ENCODE assay signal across 14 cellular contexts in the genomic region with DNA sequence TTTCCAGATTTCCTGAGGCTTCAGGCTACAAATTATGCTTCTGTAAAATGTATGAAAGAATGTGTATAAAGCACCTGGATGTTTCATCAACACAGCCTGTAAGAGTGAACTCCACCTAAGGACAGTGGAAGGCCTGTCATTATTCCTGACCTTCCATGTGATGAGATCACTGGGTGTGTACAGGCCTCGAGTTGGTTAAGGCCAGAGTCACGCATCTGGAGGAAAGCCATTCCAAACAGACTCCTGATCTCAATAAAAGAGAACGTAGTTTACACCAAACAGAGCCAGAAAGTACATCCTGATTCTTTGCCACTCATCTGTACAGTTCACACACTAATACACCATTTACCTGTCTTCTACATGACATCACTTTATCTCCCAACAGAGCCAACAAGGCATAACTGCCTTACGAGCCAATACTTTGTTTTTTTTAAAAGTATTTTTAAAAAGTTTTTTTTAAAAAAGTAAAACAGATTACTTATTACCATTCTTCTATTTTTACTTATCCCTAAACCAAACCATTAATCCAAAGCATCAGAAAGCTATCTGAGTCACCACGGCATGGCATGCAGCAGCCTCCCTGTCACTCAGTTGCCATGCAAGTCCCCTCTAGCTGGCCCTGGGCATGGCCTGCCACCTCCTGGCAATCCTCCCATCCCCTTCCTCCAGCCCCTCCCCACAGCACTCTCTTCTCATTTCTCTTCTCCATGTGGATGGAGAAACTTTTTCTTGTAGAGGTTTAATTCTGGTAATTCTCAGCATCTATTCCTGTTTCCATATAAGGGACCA.
DNase-seq lines count a peak whose midpoint lies in the region; FAIRE-seq and TF ChIP-seq lines count a peak whose summit lies in the region.
"Had no signal": no experiment of that assay in that cellular context is flagged by ENCODE, and none has a peak within 500 bp of the region (broad histone marks: within the 10 kb centered on the region; RNA-seq: fewer than 3 reads in every experiment).

No MANE protein-coding gene starts in this region.

- no peak overlapping the region for H3K4me3 ChIP-seq in transverse colon
- H3K4me3 ChIP-seq: A549, left lung, upper lobe of left lung had no signal

- peak; percentile 30 for TF ChIP-seq POLR2A in transverse colon (IDR thresholded peaks at IDR 0.05)

- H3K27me3 ChIP-seq in transverse colon: no peaks in the 10 kb centered on the region
- H3K27me3 ChIP-seq: left lung, upper lobe of left lung had no signal

- no peak for TF ChIP-seq CTCF in transverse colon (IDR thresholded peaks at IDR 0.05)

- WGBS in transverse colon (ENCODE audit: low coverage in 1 of 2), 2 donors: 37 to 45% methylated on average over 4 to 5 of the region's 5 CpGs

- H3K36me3 Mint-ChIP-seq in activated naive CD4-positive, alpha-beta T cell treated with anti-CD3 and anti-CD28 coated beads for 36 hours (ENCODE audit: low read depth): peaks cover 28% of the 10 kb centered on the region

- H3K4me1 Mint-ChIP-seq in activated naive CD4-positive, alpha-beta T cell treated with anti-CD3 and anti-CD28 coated beads for 36 hours (ENCODE audit: low read depth): no peaks in the 10 kb centered on the region
- H3K4me1 Mint-ChIP-seq: activated CD4-positive, alpha-beta memory T cell treated with anti-CD3 and anti-CD28 coated beads, Interleukin-2, amount 10 ng/mL, durations not matched to agents 7 days and 5 days had no signal

- H3K27me3 Mint-ChIP-seq in activated naive CD4-positive, alpha-beta T cell treated with anti-CD3 and anti-CD28 coated beads for 36 hours (ENCODE audit: low read depth): no peaks in the 10 kb centered on the region
- H3K27me3 Mint-ChIP-seq: activated CD4-positive, alpha-beta memory T cell treated with anti-CD3 and anti-CD28 coated beads, Interleukin-2, amount 10 ng/mL, durations not matched to agents 7 days and 5 days had no signal

- CTCF ChIA-PET in activated naive CD4-positive, alpha-beta T cell treated with anti-CD3 and anti-CD28 coated beads for 36 hours (lab: Charles Lee): no interaction called here

- H3K9me3 ChIP-seq in transverse colon: no peaks in the 10 kb centered on the region
- H3K9me3 ChIP-seq: A549, left lung, upper lobe of left lung had no signal

- H3K4me1 ChIP-seq in transverse colon: peaks cover 3 to 36% (median 12%) of the 10 kb centered on the region in 4 donors
- H3K4me1 ChIP-seq: left lung had no signal

- peaks cover 0 to 4% (median 2%) of the 10 kb centered on the region in 4 donors for H3K36me3 ChIP-seq in transverse colon

- no peak overlapping the region for H3K4me3 Mint-ChIP-seq in activated naive CD4-positive, alpha-beta T cell treated with anti-CD3 and anti-CD28 coated beads for 36 hours
- H3K4me3 Mint-ChIP-seq: activated CD4-positive, alpha-beta memory T cell treated with anti-CD3 and anti-CD28 coated beads, Interleukin-2, amount 10 ng/mL, durations not matched to agents 7 days and 5 days had no signal

- H3K27ac Mint-ChIP-seq in activated naive CD4-positive, alpha-beta T cell treated with anti-CD3 and anti-CD28 coated beads for 36 hours: peak overlapping the region; percentile 26
- H3K27ac Mint-ChIP-seq: activated CD4-positive, alpha-beta memory T cell treated with anti-CD3 and anti-CD28 coated beads, Interleukin-2, amount 10 ng/mL, durations not matched to agents 7 days and 5 days had no signal

- DNase-seq in activated naive CD4-positive, alpha-beta T cell treated with anti-CD3 and anti-CD28 coated beads for 36 hours: no peak
- no peak for DNase-seq in activated naive CD4-positive, alpha-beta T cell treated with Interleukin-2 at 50 U/mL for 16 hours
- DNase-seq in kidney tubule cell (ENCODE audit: low spot score): peak; percentile 85
- DNase-seq in transverse colon: peak; percentile 46
- DNase-seq in GM19240 (ENCODE audit: insufficient read length, low spot score): no peak
- DNase-seq in NCI-H2081 (lab: John Stamatoyannopoulos, UW): no peak
- no peak for DNase-seq in NCI-H1417 (lab: John Stamatoyannopoulos, UW)
- DNase-seq: activated CD4-positive, alpha-beta memory T cell treated with anti-CD3 and anti-CD28 coated beads, Interleukin-2, amount 10 ng/mL, durations not matched to agents 7 days and 5 days; left lung; NCI-H1417 treated with DMSO at 0.1 percent for 48 hours; upper lobe of left lung had no signal

- FAIRE-seq in colon (lab: Jason Lieb, UNC): peak; percentile 28
- FAIRE-seq: A549, GM12891 had no signal

- in situ Hi-C loops in transverse colon (cut with MboI; ENCODE audit: low pct_ligation_motif_present in 1 of 4, low pct_unique_long_range_greater_than_20kb in 1 of 4, low sequenced_read_pairs in 3 of 4): loop anchor here in 3 of 4 donors (25.0 kb wide), 2 partner anchors 277 to 677 kb away; no protein-coding TSS in a partner anchor

- H3K9me3 Mint-ChIP-seq in activated naive CD4-positive, alpha-beta T cell treated with anti-CD3 and anti-CD28 coated beads for 36 hours: no peaks in the 10 kb centered on the region
- H3K9me3 Mint-ChIP-seq: activated CD4-positive, alpha-beta memory T cell treated with anti-CD3 and anti-CD28 coated beads, Interleukin-2, amount 10 ng/mL, durations not matched to agents 7 days and 5 days had no signal

- peak; percentile 3 for TF ChIP-seq EP300 in transverse colon (IDR thresholded peaks at IDR 0.05; ENCODE audit: low read depth)

- H3K27ac ChIP-seq in transverse colon: peak overlapping the region; percentile 35 to 72 (median 64)
- H3K27ac ChIP-seq: A549, left lung, upper lobe of left lung had no signal

- intact Hi-C loops in activated naive CD4-positive, alpha-beta T cell treated with anti-CD3 and anti-CD28 coated beads for 36 hours (cut with micrococcal nuclease): no loop called here
- intact Hi-C loops in transverse colon (cut with DNase I; ENCODE audit: low total_unique reads): no loop called here

Comparison
In these comparisons a context has a peak if more than half of its experiments do, and no peak if none do; other contexts are left out.
1. DNase-seq: peak in kidney tubule cell (single experiment) and transverse colon (single experiment); none in activated naive CD4-positive, alpha-beta T cell treated with anti-CD3 and anti-CD28 coated beads for 36 hours (single experiment), activated naive CD4-positive, alpha-beta T cell treated with Interleukin-2 at 50 U/mL for 16 hours (single experiment), GM19240 (single experiment), NCI-H2081 (0 of 2) and NCI-H1417 (0 of 3).